Comparison of ENCODE assay signal across 10 cellular contexts in the genomic region with DNA sequence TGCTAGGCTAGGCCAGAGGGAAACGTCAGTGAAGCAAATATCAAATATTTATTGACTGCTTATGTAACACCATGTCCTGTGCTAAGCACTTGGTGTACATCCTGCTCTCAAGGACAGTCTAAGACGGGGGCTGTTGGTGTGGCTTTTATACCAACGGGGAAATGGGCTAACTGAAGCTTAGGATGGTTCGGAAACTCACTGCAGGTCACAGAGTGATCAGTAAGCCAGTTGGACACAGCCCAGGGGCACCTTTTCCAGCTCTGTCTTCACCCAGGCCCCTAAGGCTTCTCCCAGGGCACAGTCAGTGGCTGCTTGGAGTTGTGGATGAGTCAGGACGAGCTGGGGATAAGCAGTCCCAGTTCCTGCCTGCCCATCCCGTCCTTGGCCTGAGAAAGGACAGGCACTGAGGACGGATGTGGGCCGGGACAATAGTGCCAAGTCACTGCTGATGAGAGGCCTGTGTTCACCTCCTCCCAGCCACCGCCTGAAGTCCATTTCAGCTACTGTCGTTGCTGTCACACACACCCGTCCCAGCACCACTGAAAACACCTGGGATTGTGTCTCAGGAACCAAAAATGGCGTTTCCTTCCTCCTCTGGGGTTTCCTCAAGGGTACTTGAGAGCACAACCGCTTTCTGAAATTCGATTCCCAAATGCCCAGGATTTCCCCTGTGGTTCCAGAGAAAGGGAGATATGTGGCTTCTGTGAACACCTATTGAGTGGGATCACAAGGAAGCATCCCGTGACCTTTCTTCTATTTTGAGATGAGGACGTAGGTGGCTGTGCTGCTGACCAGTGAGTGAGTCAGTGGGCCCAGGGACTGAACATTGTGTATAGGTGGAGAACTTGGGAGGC. TPM values are rescaled to one million over a fixed set of nuclear protein-coding genes. Genes with fewer than 3 reads are reported as not detected.
DNase-seq lines count a peak whose midpoint lies in the region; ATAC-seq and TF ChIP-seq lines count a peak whose summit lies in the region.
"Had no signal": no experiment of that assay in that cellular context is flagged by ENCODE, and none has a peak within 500 bp of the region (broad histone marks: within the 10 kb centered on the region; RNA-seq: fewer than 3 reads in every experiment).

No MANE protein-coding gene starts in this region.

- no peak overlapping the region for H3K4me3 ChIP-seq in gastrocnemius medialis

- H3K4me1 Mint-ChIP-seq in HFFc6 (ENCODE audit: low read depth), result peaks cover 29% of the 10 kb centered on the region
- H3K4me1 Mint-ChIP-seq: activated CD4-positive, alpha-beta T cell treated with anti-CD3 and anti-CD28 coated beads for 36 hours had no signal

- peaks cover 0 to 19% (median 0%) of the 10 kb centered on the region in 3 donors for H3K9me3 ChIP-seq in gastrocnemius medialis

- H3K4me3 Mint-ChIP-seq in HFFc6, result peak overlapping the region; percentile 49
- H3K4me3 Mint-ChIP-seq: activated CD4-positive, alpha-beta T cell treated with anti-CD3 and anti-CD28 coated beads for 36 hours had no signal

- intact Hi-C loops in left ventricle myocardium superior (cut with micrococcal nuclease) (no loop called here), gastrocnemius medialis (cut with DNase I; ENCODE audit: low total_unique reads) (no loop called here)

- peaks cover 54% of the 10 kb centered on the region for H3K36me3 Mint-ChIP-seq in HFFc6 (ENCODE audit: low read depth)

- H3K27me3 ChIP-seq in gastrocnemius medialis, result peaks cover 0 to 2% (median 0%) of the 10 kb centered on the region in 3 donors

- no peaks in the 10 kb centered on the region for H3K36me3 ChIP-seq in gastrocnemius medialis

- peak in 1 of 2 donors; percentile 17 for TF ChIP-seq POLR2A in gastrocnemius medialis (IDR thresholded peaks at IDR 0.05)

- peaks cover 44% of the 10 kb centered on the region for H3K9me3 Mint-ChIP-seq in HFFc6

- no peak for TF ChIP-seq CTCF in HFFc6 (IDR thresholded peaks at IDR 0.05)
- no peak for TF ChIP-seq CTCF in gastrocnemius medialis (IDR thresholded peaks at IDR 0.05 in 4 of 5, conservative IDR thresholded peaks at IDR 0.05 in 1 of 5)

- ATAC-seq in left ventricle myocardium superior, result peak; percentile 56
- ATAC-seq in gastrocnemius medialis, result peak; percentile 36
- ATAC-seq: activated CD4-positive, alpha-beta T cell treated with anti-CD3 and anti-CD28 coated beads for 36 hours had no signal

- peak overlapping the region in 3 of 4 donors; percentile 15 to 53 (median 46) for H3K27ac ChIP-seq in gastrocnemius medialis

- peak overlapping the region; percentile 98 for H3K27ac Mint-ChIP-seq in HFFc6
- H3K27ac Mint-ChIP-seq: activated CD4-positive, alpha-beta T cell treated with anti-CD3 and anti-CD28 coated beads for 36 hours had no signal

- no peaks in the 10 kb centered on the region for H3K4me1 ChIP-seq in gastrocnemius medialis

- DNase-seq in HFFc6, result peak; percentile 78
- DNase-seq in amniotic epithelial cell (ENCODE audit: low read depth), result peak; percentile 44
- peak; percentile 23 for DNase-seq in left ventricle myocardium superior
- DNase-seq in gastrocnemius medialis, result no peak
- DNase-seq in pons (ENCODE audit: low spot score), result no peak
- DNase-seq in activated CD4-positive, alpha-beta T cell treated with anti-CD3 and anti-CD28 coated beads for 4 hours, result no peak
- DNase-seq in NCI-H82 treated with DMSO at 0.1 percent for 48 hours (lab: John Stamatoyannopoulos, UW; ENCODE audit: unreplicated experiment), result no peak
- no peak for DNase-seq in NCI-H187 (lab: John Stamatoyannopoulos, UW)
- DNase-seq: activated CD4-positive, alpha-beta T cell treated with anti-CD3 and anti-CD28 coated beads for 36 hours; COR-L47 had no signal

- in situ Hi-C loops in gastrocnemius medialis (cut with MboI; ENCODE audit: low sequenced_read_pairs in 4 of 4), result no loop called here

- H3K27me3 Mint-ChIP-seq in HFFc6 (ENCODE audit: insufficient read depth), result peaks cover 2% of the 10 kb centered on the region; the same call in 1 of the 2 replicates
- H3K27me3 Mint-ChIP-seq: activated CD4-positive, alpha-beta T cell treated with anti-CD3 and anti-CD28 coated beads for 36 hours had no signal

RNA-seq across cellular contexts. Expression of a gene that starts 17.5 kb away (rescaled TPM):
- 10 to 100 TPM; 26.1 to 28.9 (median 27.8) TPM for total RNA-seq in HFFc6 (2021; fragmentation: NEBNext Ultra II Directional; extraction: Animal tissue kit (Norgen Biotek cat#: 25700))
- total RNA-seq in left ventricle myocardium superior (8.3 TPM), gastrocnemius medialis (1 to 10 TPM; 4.3 to 6.9 (median 5.9) TPM)

Comparison
In these comparisons a context has a peak if more than half of its experiments do, and no peak if none do; other contexts are left out.
1. DNase-seq: peak in HFFc6 (single experiment), amniotic epithelial cell (single experiment) and left ventricle myocardium superior (single experiment); none in gastrocnemius medialis (0 of 2), pons (single experiment), activated CD4-positive, alpha-beta T cell treated with anti-CD3 and anti-CD28 coated beads for 4 hours (0 of 2), NCI-H82 treated with DMSO at 0.1 percent for 48 hours (single experiment) and NCI-H187 (0 of 2).